In genomic region chr5:21238786-21239185, GRCh38 we compare ENCODE assay signal across 23 cellular contexts.
DNase-seq lines count a peak whose midpoint lies in the region; ATAC-seq, FAIRE-seq and TF ChIP-seq lines count a peak whose summit lies in the region.
"Had no signal": no experiment of that assay in that cellular context is flagged by ENCODE, and none has a peak within 500 bp of the region (broad histone marks: within the 10 kb centered on the region; RNA-seq: fewer than 3 reads in every experiment).

No MANE protein-coding gene starts in this region.

- peaks cover 10% of the 10 kb centered on the region for H3K4me1 Mint-ChIP-seq in astrocyte (ENCODE audit: low read depth, unreplicated experiment)
- no peaks in the 10 kb centered on the region for H3K4me1 Mint-ChIP-seq in activated naive CD8-positive, alpha-beta T cell treated with anti-CD3 and anti-CD28 coated beads for 36 hours
- H3K4me1 Mint-ChIP-seq: B cell; CD4-positive, CD25-positive, alpha-beta regulatory T cell; GM23338; H9 had no signal

- H3K36me3 ChIP-seq in A673 (ENCODE audit: insufficient read depth, low read length, poor library complexity, severe bottlenecking): no peaks in the 10 kb centered on the region
- H3K36me3 ChIP-seq in astrocyte (ENCODE audit: insufficient read depth, low read length): no peaks in the 10 kb centered on the region
- H3K36me3 ChIP-seq in trophoblast cell (ENCODE audit: control insufficient read depth in 1 of 2, insufficient read depth in 2 of 2, low read length in 2 of 2): no peaks in the 10 kb centered on the region
- H3K36me3 ChIP-seq: BLaER1 had no signal

- POLR2A ChIA-PET in A673 (lab: Charles Lee; ENCODE audit: low non-redundant PET): interaction anchor here (0.7 kb wide), 1 partner anchor 86 kb away, joined by 5 read pairs; no protein-coding TSS in a partner anchor

- H3K27ac Mint-ChIP-seq in astrocyte (ENCODE audit: unreplicated experiment): no peak overlapping the region
- H3K27ac Mint-ChIP-seq in activated naive CD8-positive, alpha-beta T cell treated with anti-CD3 and anti-CD28 coated beads for 36 hours: no peak overlapping the region
- H3K27ac Mint-ChIP-seq: B cell; CD4-positive, CD25-positive, alpha-beta regulatory T cell; CD8-positive, alpha-beta T cell; GM23338; H9 had no signal

- H3K9ac ChIP-seq in astrocyte (ENCODE audit: low read length) (no peak overlapping the region), trophoblast cell (ENCODE audit: low read length) (no peak overlapping the region)
- H3K9ac ChIP-seq: BLaER1 had no signal

- H3K4ac ChIP-seq in trophoblast cell (ENCODE audit: low read depth, low read length): no peak overlapping the region

- H4K12ac ChIP-seq in trophoblast cell (ENCODE audit: low read depth, low read length): no peak overlapping the region

- no peak overlapping the region for H4K8ac ChIP-seq in trophoblast cell (ENCODE audit: low read depth, low read length)

- no TSS peak for BruUV-seq in A673 (replicated peaks; lab: Mats Ljungman, UMichigan)

- 100% methylated on average over 1 of the region's 4 CpGs for WGBS in trophoblast cell (ENCODE audit: extremely low coverage, insufficient coverage, insufficient read length)

- no peak overlapping the region for H2AK5ac ChIP-seq in trophoblast cell (ENCODE audit: low read length)

- no peak overlapping the region for H3K23ac ChIP-seq in trophoblast cell (ENCODE audit: low read length)

- intact Hi-C loops in A673 (cut with micrococcal nuclease; ENCODE audit: unreplicated experiment): no loop called here

- FAIRE-seq in astrocyte (lab: Jason Lieb, UNC): no peak
- FAIRE-seq: GM12878, GM19239 had no signal

- H3K4me3 Mint-ChIP-seq in astrocyte (ENCODE audit: unreplicated experiment): no peak overlapping the region
- H3K4me3 Mint-ChIP-seq in activated naive CD8-positive, alpha-beta T cell treated with anti-CD3 and anti-CD28 coated beads for 36 hours: no peak overlapping the region
- H3K4me3 Mint-ChIP-seq: B cell; CD4-positive, CD25-positive, alpha-beta regulatory T cell; CD8-positive, alpha-beta T cell; GM23338; H9 had no signal

- no peak for TF ChIP-seq CTCF in A673 (conservative IDR thresholded peaks at IDR 0.05; ENCODE audit: low read depth, low read length)
- no peak for TF ChIP-seq CTCF in astrocyte (IDR thresholded peaks at IDR 0.05; ENCODE audit: insufficient read depth, low read depth, low read length)
- TF ChIP-seq CTCF in choroid plexus epithelial cell (conservative IDR thresholded peaks at IDR 0.05; ENCODE audit: low read depth, low read length): no peak

- no peak overlapping the region for H3K18ac ChIP-seq in trophoblast cell (ENCODE audit: low read length)

- H2BK12ac ChIP-seq in trophoblast cell (ENCODE audit: low read length): no peak overlapping the region

- no peaks in the 10 kb centered on the region for H3K27me3 Mint-ChIP-seq in astrocyte (ENCODE audit: low read depth, unreplicated experiment)
- H3K27me3 Mint-ChIP-seq in activated naive CD8-positive, alpha-beta T cell treated with anti-CD3 and anti-CD28 coated beads for 36 hours: no peaks in the 10 kb centered on the region
- H3K27me3 Mint-ChIP-seq: B cell; CD4-positive, CD25-positive, alpha-beta regulatory T cell had no signal

- H2AFZ ChIP-seq in astrocyte (ENCODE audit: low read depth, low read length): no peak overlapping the region
- no peak overlapping the region for H2AFZ ChIP-seq in trophoblast cell (ENCODE audit: insufficient read depth, low read length, poor library complexity)
- H2AFZ ChIP-seq: GM23338 had no signal

- H2BK120ac ChIP-seq in trophoblast cell (ENCODE audit: insufficient read depth, low read length, poor library complexity): no peak overlapping the region

- H3K14ac ChIP-seq in trophoblast cell (ENCODE audit: low read length): no peak overlapping the region

- H3K4me3 ChIP-seq in A673 (ENCODE audit: low read depth, low read length, poor library complexity, severe bottlenecking) (no peak overlapping the region), astrocyte (ENCODE audit: insufficient read depth, low read depth, low read length) (no peak overlapping the region), choroid plexus epithelial cell (ENCODE audit: low read depth, low read length) (no peak overlapping the region), trophoblast cell (ENCODE audit: low read depth, low read length) (no peak overlapping the region)
- H3K4me3 ChIP-seq: BLaER1, GM12878, GM23338 had no signal

- no peak overlapping the region for H2BK5ac ChIP-seq in trophoblast cell (ENCODE audit: low read depth, low read length, poor library complexity)

- H3K79me2 ChIP-seq in astrocyte (ENCODE audit: insufficient read depth, low read length) (no peaks in the 10 kb centered on the region), trophoblast cell (ENCODE audit: control insufficient read depth, insufficient read depth, low read length, poor library complexity) (no peaks in the 10 kb centered on the region)

- H4K20me1 ChIP-seq in astrocyte (ENCODE audit: insufficient read depth, low read length): no peaks in the 10 kb centered on the region
- H4K20me1 ChIP-seq: BLaER1 had no signal

- no peaks in the 10 kb centered on the region for H3K9me3 Mint-ChIP-seq in astrocyte (ENCODE audit: unreplicated experiment)
- peaks cover 1% of the 10 kb centered on the region for H3K9me3 Mint-ChIP-seq in activated naive CD8-positive, alpha-beta T cell treated with anti-CD3 and anti-CD28 coated beads for 36 hours
- H3K9me3 Mint-ChIP-seq: GM23338, H9 had no signal

- DNase-seq in A673 (ENCODE audit: low spot score) (peak; percentile 11), astrocyte (ENCODE audit: low read depth) (peak; percentile 10), choroid plexus epithelial cell (ENCODE audit: low read depth) (peak; percentile 8), iris pigment epithelial cell (ENCODE audit: low read depth) (peak; percentile 10), EL (no peak), trophoblast cell (no peak)
- no peak for DNase-seq in activated naive CD8-positive, alpha-beta T cell treated with anti-CD3 and anti-CD28 coated beads for 36 hours
- DNase-seq: 8988T; Caco-2; CD4-positive, CD25-positive, alpha-beta regulatory T cell; CD8-positive, alpha-beta T cell; DMS153; DND-41; GDM1; H9 had no signal

- H3K36me3 Mint-ChIP-seq in astrocyte (ENCODE audit: low read depth, unreplicated experiment): no peaks in the 10 kb centered on the region
- no peaks in the 10 kb centered on the region for H3K36me3 Mint-ChIP-seq in activated naive CD8-positive, alpha-beta T cell treated with anti-CD3 and anti-CD28 coated beads for 36 hours
- H3K36me3 Mint-ChIP-seq: CD4-positive, CD25-positive, alpha-beta regulatory T cell; CD8-positive, alpha-beta T cell had no signal

- H3K9me3 ChIP-seq in A673 (ENCODE audit: low read depth, low read length, poor library complexity, severe bottlenecking): no peaks in the 10 kb centered on the region
- H3K9me3 ChIP-seq in astrocyte (ENCODE audit: insufficient read depth, low read depth, low read length): no peaks in the 10 kb centered on the region
- H3K9me3 ChIP-seq in trophoblast cell (ENCODE audit: insufficient read depth, low read depth, low read length): no peaks in the 10 kb centered on the region
- H3K9me3 ChIP-seq: BLaER1, Caco-2 had no signal

- H4K91ac ChIP-seq in trophoblast cell (ENCODE audit: low read depth, low read length): no peak overlapping the region

- H3K4me1 ChIP-seq in A673 (ENCODE audit: insufficient read depth, low read length, poor library complexity, severe bottlenecking): peaks cover 22% of the 10 kb centered on the region
- H3K4me1 ChIP-seq in astrocyte (ENCODE audit: insufficient read depth, low read length): peaks cover 14% of the 10 kb centered on the region
- no peaks in the 10 kb centered on the region for H3K4me1 ChIP-seq in trophoblast cell (ENCODE audit: control insufficient read depth in 1 of 2, insufficient read depth in 2 of 2, low read length in 2 of 2)
- H3K4me1 ChIP-seq: BLaER1, Caco-2 had no signal

- H3K27ac ChIP-seq in A673 (ENCODE audit: low read depth, low read length, poor library complexity, severe bottlenecking) (no peak overlapping the region), astrocyte (ENCODE audit: low read depth, low read length) (no peak overlapping the region), trophoblast cell (ENCODE audit: low read depth, low read length) (no peak overlapping the region)
- H3K27ac ChIP-seq: BLaER1, C4-2B had no signal

- ATAC-seq in HG02884 (IDR thresholded peaks at IDR 0.05; ENCODE audit: unreplicated experiment): no peak
- ATAC-seq: CD8-positive, alpha-beta T cell; GM12878; GM23338; HCT116 had no signal

- CTCF ChIA-PET in A673 (lab: Charles Lee): interaction anchor here (0.6 kb wide), 1 partner anchor 12 kb away, joined by 6 read pairs; no protein-coding TSS in a partner anchor

- H3K27me3 ChIP-seq in A673 (replicated peaks; ENCODE audit: insufficient read depth, low read depth, low read length, poor library complexity): no peaks in the 10 kb centered on the region
- no peaks in the 10 kb centered on the region for H3K27me3 ChIP-seq in astrocyte (ENCODE audit: insufficient read depth, low read length)
- no peaks in the 10 kb centered on the region for H3K27me3 ChIP-seq in trophoblast cell (ENCODE audit: insufficient read depth, low read length)
- H3K27me3 ChIP-seq: BLaER1 had no signal

- H3K79me1 ChIP-seq in trophoblast cell (ENCODE audit: low read length): no peaks in the 10 kb centered on the region

- H3K4me2 ChIP-seq in astrocyte (ENCODE audit: low read length) (no peak overlapping the region), trophoblast cell (ENCODE audit: low read length) (no peak overlapping the region)
- H3K4me2 ChIP-seq: BLaER1, GM23338 had no signal

Comparison
In these comparisons a context has a peak if more than half of its experiments do, and no peak if none do; other contexts are left out.
1. DNase-seq: peak in A673 (single experiment), astrocyte (single experiment), choroid plexus epithelial cell (single experiment) and iris pigment epithelial cell (single experiment); none in activated naive CD8-positive, alpha-beta T cell treated with anti-CD3 and anti-CD28 coated beads for 36 hours (single experiment), EL (single experiment) and trophoblast cell (0 of 2).